9 cellular contexts compared by ENCODE assay signal in genomic region chr5:174818430-174818829, GRCh38.
"Had no signal": no experiment of that assay in that cellular context is flagged by ENCODE, and none has a peak within 500 bp of the region (broad histone marks: within the 10 kb centered on the region; RNA-seq: fewer than 3 reads in every experiment).

No MANE protein-coding gene starts in this region.

- H3K9ac ChIP-seq: GM23248, KMS-11 had no signal

- DNase-seq: GM23248, GOT3, H7, HFFc6, Karpas-422 had no signal

- H3K9me3 ChIP-seq: HAP-1 had no signal

- H3K36me3 ChIP-seq: HAP-1 had no signal

- ATAC-seq: HCT116 had no signal

- H3K4me3 ChIP-seq: GM23248, HAP-1 had no signal

- H3K27ac ChIP-seq: GM23248, HL-60, KMS-11 had no signal

- H3K4me2 ChIP-seq: KMS-11 had no signal

- H2AFZ ChIP-seq: GM23248 had no signal

- H3K4me1 ChIP-seq: HAP-1 had no signal
